ENCODE assay signal across 8 cellular contexts in genomic region chr14:101948666-101949205, GRCh38. TPM values are rescaled to one million over a fixed set of nuclear protein-coding genes. Genes with fewer than 3 reads are reported as not detected.
DNase-seq lines count a peak whose midpoint lies in the region; ATAC-seq and TF ChIP-seq lines count a peak whose summit lies in the region.

No MANE protein-coding gene starts in this region.

- H3K4me2 ChIP-seq in IMR-90 (ENCODE audit: low read depth, low read length): peak overlapping the region; percentile 89

- CTCF ChIA-PET in IMR-90 (lab: Yijun Ruan, JAX): no interaction called here

- H3K56ac ChIP-seq in IMR-90 (ENCODE audit: extremely low read depth, insufficient read depth, low read length): peak overlapping the region; percentile 62

- H3K27ac Mint-ChIP-seq in CD4-positive, CD25-positive, alpha-beta regulatory T cell: peak overlapping the region; percentile 98 to 99 (median 99)
- H3K27ac Mint-ChIP-seq in chondrocyte (ENCODE audit: unreplicated experiment): peak overlapping the region; percentile 100

- no TSS peak for BruUV-seq in IMR-90 (replicated peaks; lab: Mats Ljungman, UMichigan)

- H2AK9ac ChIP-seq in IMR-90 (replicated peaks; ENCODE audit: low read depth, low read length, poor library complexity): peak overlapping the region; percentile 99

- H3K23ac ChIP-seq in IMR-90 (ENCODE audit: low read depth, low read length): peak overlapping the region; percentile 48

- H4K91ac ChIP-seq in IMR-90 (ENCODE audit: insufficient read depth, low read depth, low read length): peak overlapping the region; percentile 86

- in situ Hi-C loops in IMR-90 (cut with MboI; ENCODE audit: low sequenced_read_pairs): no loop called here

- peak overlapping the region; percentile 87 for H3K4me3 ChIP-seq in CD4-positive, CD25-positive, alpha-beta regulatory T cell (ENCODE audit: low read depth, low read length)
- H3K4me3 ChIP-seq in IMR-90 (ENCODE audit: insufficient read depth, low read depth, low read length) (peak overlapping the region; percentile 62), mucosa of rectum (ENCODE audit: low read length in 2 of 2) (peak overlapping the region; percentile 77 to 88)

- H2BK20ac ChIP-seq in IMR-90 (ENCODE audit: low read depth, low read length): no peak overlapping the region

- peaks cover 9 to 24% of the 10 kb centered on the region in 2 experiments for H3K79me1 ChIP-seq in IMR-90 (ENCODE audit: low read depth in 1 of 2, low read length in 2 of 2)

- H3K36me3 ChIP-seq in CD4-positive, CD25-positive, alpha-beta regulatory T cell (ENCODE audit: control insufficient read depth, insufficient read depth, low read length): no peaks in the 10 kb centered on the region
- H3K36me3 ChIP-seq in IMR-90 (ENCODE audit: control insufficient read depth, insufficient read depth, low read length): no peaks in the 10 kb centered on the region
- H3K36me3 ChIP-seq in mucosa of rectum (ENCODE audit: control insufficient read depth in 2 of 2, insufficient read depth in 2 of 2, low read length in 2 of 2): no peaks in the 10 kb centered on the region

- H3K27ac ChIP-seq in CD4-positive, CD25-positive, alpha-beta regulatory T cell (ENCODE audit: insufficient read depth, low read length, poor library complexity, severe bottlenecking): peak overlapping the region; percentile 98
- H3K27ac ChIP-seq in IMR-90 (ENCODE audit: insufficient read depth, low read length) (peak overlapping the region; percentile 82), mucosa of rectum (ENCODE audit: low read depth in 2 of 2, low read length in 2 of 2) (peak overlapping the region; percentile 98 to 99)

- no peak for TF ChIP-seq CTCF in IMR-90 (conservative IDR thresholded peaks at IDR 0.05; ENCODE audit: low read depth, low read length)
- TF ChIP-seq CTCF in chondrocyte (IDR thresholded peaks at IDR 0.05): no peak

- H3K4me3 Mint-ChIP-seq in CD4-positive, CD25-positive, alpha-beta regulatory T cell: peak overlapping the region; percentile 95 to 99 (median 97)
- H3K4me3 Mint-ChIP-seq in chondrocyte (ENCODE audit: unreplicated experiment): peak overlapping the region; percentile 92

- peaks cover 29% of the 10 kb centered on the region for H3K27me3 Mint-ChIP-seq in CD4-positive, CD25-positive, alpha-beta regulatory T cell
- no peaks in the 10 kb centered on the region for H3K27me3 Mint-ChIP-seq in chondrocyte (ENCODE audit: low read depth)

- peaks cover 0 to 2% (median 0%) of the 10 kb centered on the region in 7 donors for H3K9me3 Mint-ChIP-seq in CD4-positive, CD25-positive, alpha-beta regulatory T cell
- no peaks in the 10 kb centered on the region for H3K9me3 Mint-ChIP-seq in chondrocyte (ENCODE audit: low read depth)

- TF ChIP-seq POLR2A in IMR-90 (IDR thresholded peaks at IDR 0.05; ENCODE audit: low read depth, low read length): no peak

- peak overlapping the region; percentile 89 for H3K4ac ChIP-seq in IMR-90 (ENCODE audit: low read depth, low read length)

- H3K9me1 ChIP-seq in IMR-90 (ENCODE audit: insufficient read depth, low read length): 0 out of 2 replicates have a peak, but pooled peaks cover 3% of the 10 kb centered on the region

- no peaks in the 10 kb centered on the region for H3K9me3 ChIP-seq in CD4-positive, CD25-positive, alpha-beta regulatory T cell (ENCODE audit: control insufficient read depth in 2 of 2, low read length in 2 of 2)
- H3K9me3 ChIP-seq in IMR-90 (ENCODE audit: control insufficient read depth, insufficient read depth, low read length) (no peaks in the 10 kb centered on the region), mucosa of rectum (ENCODE audit: control insufficient read depth in 2 of 2, low read length in 2 of 2) (no peaks in the 10 kb centered on the region)

- no peak overlapping the region for H2BK15ac ChIP-seq in IMR-90 (ENCODE audit: low read depth, low read length)

- H3K4me1 Mint-ChIP-seq in CD4-positive, CD25-positive, alpha-beta regulatory T cell: peaks cover 0 to 32% (median 4%) of the 10 kb centered on the region in 4 donors
- H3K4me1 Mint-ChIP-seq in chondrocyte (ENCODE audit: low read depth): peaks cover 14% of the 10 kb centered on the region

- H2BK120ac ChIP-seq in IMR-90 (ENCODE audit: low read depth, low read length): peak overlapping the region; percentile 35; the same call in 1 of the 2 replicates

- dilution Hi-C loops in IMR-90 (cut with HindIII; ENCODE audit: low sequenced_read_pairs, unreplicated experiment): no loop called here

- H3K18ac ChIP-seq in IMR-90 (ENCODE audit: low read depth, low read length): peak overlapping the region; percentile 47; the same call in 1 of the 2 replicates

- H2AK5ac ChIP-seq in IMR-90 (ENCODE audit: low read depth, low read length): peak overlapping the region; percentile 63

- peaks cover 19% of the 10 kb centered on the region for H3K4me1 ChIP-seq in CD4-positive, CD25-positive, alpha-beta regulatory T cell (ENCODE audit: control insufficient read depth, insufficient read depth, low read length, poor library complexity, severe bottlenecking)
- H3K4me1 ChIP-seq in IMR-90 (ENCODE audit: control insufficient read depth, insufficient read depth, low read length) (peaks cover 7% of the 10 kb centered on the region; the same call in 1 of the 2 replicates), mucosa of rectum (ENCODE audit: control insufficient read depth in 2 of 2, insufficient read depth in 2 of 2, low read length in 2 of 2) (peaks cover 11 to 16% of the 10 kb centered on the region in 2 donors)

- peaks cover 3% of the 10 kb centered on the region for H3K36me3 Mint-ChIP-seq in CD4-positive, CD25-positive, alpha-beta regulatory T cell
- no peaks in the 10 kb centered on the region for H3K36me3 Mint-ChIP-seq in chondrocyte (ENCODE audit: low read depth)

- H3K9ac ChIP-seq in IMR-90 (ENCODE audit: low read depth, low read length): peak overlapping the region; percentile 82
- H3K9ac ChIP-seq in mucosa of rectum (ENCODE audit: low read depth in 1 of 2, low read length in 2 of 2): peak overlapping the region; percentile 98 to 100

- H2AFZ ChIP-seq in IMR-90 (replicated peaks; ENCODE audit: low read length, poor library complexity): peak overlapping the region; percentile 96

- H3K14ac ChIP-seq in IMR-90 (replicated peaks; ENCODE audit: low read depth, low read length): peak overlapping the region; percentile 93

- peak overlapping the region; percentile 81 for H2BK5ac ChIP-seq in IMR-90 (ENCODE audit: low read depth, low read length, poor library complexity, severe bottlenecking)

- H4K5ac ChIP-seq in IMR-90 (ENCODE audit: low read depth, low read length): peak overlapping the region; percentile 84

- 16% methylated on average over 8 of the region's 29 CpGs; no CpG with 5 or more reads in 1 of the 2 experiments for WGBS in IMR-90 (ENCODE audit: extremely low coverage in 2 of 2, insufficient read length in 1 of 2), 2 experiments

- H3K27me3 ChIP-seq in CD4-positive, CD25-positive, alpha-beta regulatory T cell (ENCODE audit: control insufficient read depth, insufficient read depth, low read length): peaks cover 2% of the 10 kb centered on the region
- H3K27me3 ChIP-seq in IMR-90 (ENCODE audit: control insufficient read depth, insufficient read depth, low read length) (peaks cover 2% of the 10 kb centered on the region; the same call in 1 of the 2 replicates), mucosa of rectum (ENCODE audit: control insufficient read depth in 2 of 2, insufficient read depth in 2 of 2, low read length in 2 of 2) (peaks cover 0 to 2% of the 10 kb centered on the region in 2 donors)

- no peak for ATAC-seq in CD4-positive, CD25-positive, alpha-beta regulatory T cell (ENCODE audit: low read depth in 2 of 2)
- ATAC-seq in IMR-90 (ENCODE audit: low read depth) (no peak), HG03039 (IDR thresholded peaks at IDR 0.05; ENCODE audit: unreplicated experiment) (no peak), GM21723 (IDR thresholded peaks at IDR 0.05; ENCODE audit: unreplicated experiment) (no peak)

- TF ChIP-seq RAD21 in IMR-90 (IDR thresholded peaks at IDR 0.05; ENCODE audit: low read length): no peak

- POLR2A ChIA-PET in IMR-90 (lab: Charles Lee; ENCODE audit: unreplicated experiment): interaction anchor here (0.5 to 0.8 kb wide), 2 partner anchors 138 to 188 kb away, joined by 3 to 4 read pairs; no protein-coding TSS in a partner anchor

- intact Hi-C loops in IMR-90 (cut with micrococcal nuclease): no loop called here

- H4K20me1 ChIP-seq in IMR-90 (ENCODE audit: insufficient read depth, low read length): no peaks in the 10 kb centered on the region

- DNase-seq in CD4-positive, CD25-positive, alpha-beta regulatory T cell: no peak
- DNase-seq in IMR-90: no peak
- peak; percentile 85 for DNase-seq in chondrocyte (ENCODE audit: low spot score)
- DNase-seq in NCI-H1436 (lab: John Stamatoyannopoulos, UW): no peak
- DNase-seq in NCI-H2171 treated with DMSO at 0.1 percent for 48 hours (lab: John Stamatoyannopoulos, UW): no peak

- H4K8ac ChIP-seq in IMR-90 (ENCODE audit: low read depth in 2 of 2, low read length in 2 of 2): peak overlapping the region; percentile 63 to 96

TF ChIP-seq in IMR-90, 13 proteins besides CTCF, POLR2A, EP300 and RAD21:
- TF ChIP-seq RFX5 (IDR thresholded peaks at IDR 0.05; ENCODE audit: low read depth, low read length) (no peak), CHD1 (IDR thresholded peaks at IDR 0.05; ENCODE audit: low read depth, low read length) (0 out of 2 replicates have a peak, but pooled peaks have one; percentile 58)

RNA-seq across cellular contexts. Expression of gene DYNC1H1, which starts 15.6 kb away (rescaled TPM):
- total RNA-seq in CD4-positive, CD25-positive, alpha-beta regulatory T cell: 314 TPM
- polyA plus RNA-seq in CD4-positive, CD25-positive, alpha-beta regulatory T cell: 10 to 100 TPM; 23.6 to 36.8 (median 30.9) TPM
- total RNA-seq in IMR-90 (2012; rRNA removed) (612 and 670 TPM in 2 replicates), chondrocyte (718 to 842 TPM (median 735 TPM) in 3 replicates)
- polyA plus RNA-seq in IMR-90 (2012; rRNA removed): 221 and 240 TPM in 2 replicates
- polyA plus RNA-seq in IMR-90 (2012; cell fraction: cytosol; rRNA removed): 167 and 240 TPM in 2 replicates
- 278 and 585 TPM in 2 replicates for polyA plus RNA-seq in IMR-90 (2012; cell fraction: nucleus; rRNA removed; ENCODE audit: low replicate concordance)
